33 cellular contexts compared by ENCODE assay signal in genomic region chr2:147713349-147713748, GRCh38.
"Had no signal": no experiment of that assay in that cellular context is flagged by ENCODE, and none has a peak within 500 bp of the region (broad histone marks: within the 10 kb centered on the region; RNA-seq: fewer than 3 reads in every experiment).

No MANE protein-coding gene starts in this region.

- H3K4me3 Mint-ChIP-seq: activated CD4-positive, alpha-beta memory T cell treated with anti-CD3 and anti-CD28 coated beads, Interleukin-2, amount 10 ng/mL, durations not matched to agents 7 days and 5 days; activated CD4-positive, alpha-beta T cell treated with anti-CD3 and anti-CD28 coated beads for 36 hours; activated CD4-positive, alpha-beta T cell treated with anti-CD3 and anti-CD28 coated beads, Interleukin-2, amount 10 ng/mL, durations not matched to agents 24 days and 14 days; activated naive CD8-positive, alpha-beta T cell treated with anti-CD3 and anti-CD28 coated beads for 36 hours; activated naive CD8-positive, alpha-beta T cell treated with anti-CD3 and anti-CD28 coated beads, Interleukin-2, amount 50 U/mL, for 24 hours; activated T-helper 1 cell treated with anti-CD3 and anti-CD28 coated beads, Interleukin-12 subunit alpha, Interleukin-12 subunit beta, Interleukin-2, Interleukin-4 antibody, amounts not matched to agents 30 ng/mL and 10 ng/mL and 1 ng/mL, durations not matched to agents 14 hours and 24 hours and 36 hours; effector memory CD8-positive, alpha-beta T cell had no signal

- H3K9me3 ChIP-seq: body of pancreas, gastrocnemius medialis had no signal

- H3K27ac ChIP-seq: adrenal gland, body of pancreas, esophagus muscularis mucosa, foreskin keratinocyte, gastrocnemius medialis, heart left ventricle had no signal

- H3K4me1 ChIP-seq: adrenal gland, body of pancreas, heart left ventricle had no signal

- H3K4me1 Mint-ChIP-seq: activated CD4-positive, alpha-beta memory T cell treated with anti-CD3 and anti-CD28 coated beads, Interleukin-2, amount 10 ng/mL, durations not matched to agents 7 days and 5 days; activated CD4-positive, alpha-beta T cell treated with anti-CD3 and anti-CD28 coated beads for 36 hours; activated CD4-positive, alpha-beta T cell treated with anti-CD3 and anti-CD28 coated beads, Interleukin-2, amount 10 ng/mL, durations not matched to agents 24 days and 14 days; activated naive CD8-positive, alpha-beta T cell treated with anti-CD3 and anti-CD28 coated beads for 36 hours; activated naive CD8-positive, alpha-beta T cell treated with anti-CD3 and anti-CD28 coated beads, Interleukin-2, amount 50 U/mL, for 24 hours had no signal

- H3K4me3 ChIP-seq: adrenal gland, body of pancreas, esophagus muscularis mucosa, gastrocnemius medialis, heart left ventricle had no signal

- DNase-seq: activated CD4-positive, alpha-beta memory T cell treated with anti-CD3 and anti-CD28 coated beads, Interleukin-2, amount 10 ng/mL, durations not matched to agents 7 days and 5 days; activated CD4-positive, alpha-beta T cell treated with anti-CD3 and anti-CD28 coated beads for 36 hours; activated CD4-positive, alpha-beta T cell treated with anti-CD3 and anti-CD28 coated beads, Interleukin-2, amount 10 ng/mL, durations not matched to agents 24 days and 14 days; activated CD4-positive, CD25-positive, alpha-beta regulatory T cell; activated CD4-positive, CD25-positive, alpha-beta regulatory T cell treated with anti-CD3 and anti-CD28 coated beads, Interleukin-2, amount 50 U/mL, for 72 hours; activated CD8-positive, alpha-beta memory T cell treated with anti-CD3 and anti-CD28 coated beads for 24 hours; activated CD8-positive, alpha-beta memory T cell treated with anti-CD3 and anti-CD28 coated beads, Interleukin-2, amount 50 U/mL, for 4 hours; activated gamma-delta T cell; activated naive CD4-positive, alpha-beta T cell; activated naive CD4-positive, alpha-beta T cell treated with anti-CD3 and anti-CD28 coated beads, Interleukin-2, amount 50 U/mL, for 16 hours; activated naive CD8-positive, alpha-beta T cell treated with anti-CD3 and anti-CD28 coated beads for 36 hours; activated naive CD8-positive, alpha-beta T cell treated with anti-CD3 and anti-CD28 coated beads, Interleukin-2, amount 50 U/mL, for 24 hours; activated T-cell treated with anti-CD3 and anti-CD28 coated beads, Interleukin-2, amount 50 U/mL, for 1 hour; activated T-cell treated with anti-CD3 and anti-CD28 coated beads, Interleukin-2, amount 50 U/mL, for 48 hours; adrenal gland; amygdala; aorta; body of pancreas; caudate nucleus; cortex of kidney; dermis blood vessel endothelial cell; effector CD4-positive, alpha-beta T cell; effector memory CD8-positive, alpha-beta T cell; erythroblast; foreskin keratinocyte; gastrocnemius medialis; glutamatergic neuron; heart left ventricle; T-helper 2 cell had no signal

- H3K27me3 Mint-ChIP-seq: activated CD4-positive, alpha-beta memory T cell treated with anti-CD3 and anti-CD28 coated beads, Interleukin-2, amount 10 ng/mL, durations not matched to agents 7 days and 5 days; activated CD4-positive, alpha-beta T cell treated with anti-CD3 and anti-CD28 coated beads for 36 hours; activated naive CD8-positive, alpha-beta T cell treated with anti-CD3 and anti-CD28 coated beads for 36 hours; activated naive CD8-positive, alpha-beta T cell treated with anti-CD3 and anti-CD28 coated beads, Interleukin-2, amount 50 U/mL, for 24 hours; effector memory CD8-positive, alpha-beta T cell had no signal

- H3K27me3 ChIP-seq: adrenal gland, body of pancreas, esophagus muscularis mucosa, foreskin keratinocyte, gastrocnemius medialis had no signal

- H3K27ac Mint-ChIP-seq: activated CD4-positive, alpha-beta memory T cell treated with anti-CD3 and anti-CD28 coated beads, Interleukin-2, amount 10 ng/mL, durations not matched to agents 7 days and 5 days; activated CD4-positive, alpha-beta T cell treated with anti-CD3 and anti-CD28 coated beads for 36 hours; activated CD4-positive, alpha-beta T cell treated with anti-CD3 and anti-CD28 coated beads, Interleukin-2, amount 10 ng/mL, durations not matched to agents 24 days and 14 days; activated naive CD8-positive, alpha-beta T cell treated with anti-CD3 and anti-CD28 coated beads for 36 hours; activated naive CD8-positive, alpha-beta T cell treated with anti-CD3 and anti-CD28 coated beads, Interleukin-2, amount 50 U/mL, for 24 hours; activated T-helper 1 cell treated with anti-CD3 and anti-CD28 coated beads, Interleukin-12 subunit alpha, Interleukin-12 subunit beta, Interleukin-2, Interleukin-4 antibody, amounts not matched to agents 30 ng/mL and 10 ng/mL and 1 ng/mL, durations not matched to agents 14 hours and 24 hours and 36 hours; activated T-helper 2 cell treated with anti-CD3 and anti-CD28 coated beads, Interferon-gamma antibody, Interleukin-2, Interleukin-4, amounts not matched to agents 10 μg/mL and 5 μg/mL and 100 μg/mL, durations not matched to agents 14 hours and 24 hours and 36 hours; effector memory CD8-positive, alpha-beta T cell had no signal

- FAIRE-seq: colon had no signal

- H3K36me3 ChIP-seq: adrenal gland, esophagus muscularis mucosa, gastrocnemius medialis, heart left ventricle had no signal

- ATAC-seq: activated CD4-positive, alpha-beta T cell treated with anti-CD3 and anti-CD28 coated beads for 36 hours; activated naive CD8-positive, alpha-beta T cell treated with anti-CD3 and anti-CD28 coated beads, Interleukin-2, amount 50 U/mL, for 24 hours; body of pancreas; effector memory CD8-positive, alpha-beta T cell; foreskin keratinocyte; gastrocnemius medialis; heart left ventricle had no signal
